In the genomic region with DNA sequence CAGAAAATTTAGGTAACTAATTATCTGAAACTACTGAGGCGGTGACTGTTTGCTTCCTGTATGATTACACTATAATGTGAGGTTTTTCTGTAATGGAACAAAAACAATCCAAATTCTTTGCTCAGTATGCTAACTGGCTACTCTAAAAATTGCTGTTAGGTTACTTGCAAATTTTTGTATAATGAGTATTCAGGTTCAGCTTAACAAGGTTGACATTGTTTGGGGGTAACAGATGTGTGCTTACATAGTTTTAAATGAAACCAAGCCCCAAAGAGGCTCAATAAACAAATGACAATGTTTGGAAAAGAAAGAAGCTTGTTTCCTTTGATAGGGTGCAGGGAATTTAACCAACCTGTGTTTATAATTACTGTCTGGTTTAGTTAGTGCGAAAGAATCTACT, we compare ENCODE assay signal across 21 cellular contexts.
A peak's percentile ranks its signal among the peaks of the same experiment; 100 is the strongest.
DNase-seq lines count a peak whose midpoint lies in the region; ATAC-seq and TF ChIP-seq lines count a peak whose summit lies in the region.
"Had no signal": no experiment of that assay in that cellular context is flagged by ENCODE, and none has a peak within 500 bp of the region (broad histone marks: within the 10 kb centered on the region; RNA-seq: fewer than 3 reads in every experiment).

No MANE protein-coding gene starts in this region.

- H3K4me3 Mint-ChIP-seq in Calu3 (ENCODE audit: low read depth, unreplicated experiment), result no peak overlapping the region
- H3K4me3 Mint-ChIP-seq: activated naive CD4-positive, alpha-beta T cell treated with anti-CD3 and anti-CD28 coated beads, Interleukin-2, amount 50 U/mL, for 24 hours had no signal

- WGBS in GM23248 (ENCODE audit: low coverage in 1 of 2, low lambda C conversion rate in 2 of 2, missing lambda C conversion rate in 2 of 2), 2 experiments, result 22 to 36% methylated on average over 2 of the region's 2 CpGs

- H3K79me2 ChIP-seq in ACC112 (ENCODE audit: control insufficient read depth, insufficient read depth, low read length, unreplicated experiment), result no peaks in the 10 kb centered on the region
- no peaks in the 10 kb centered on the region for H3K79me2 ChIP-seq in GM23248 (ENCODE audit: insufficient read depth)

- H3K27ac ChIP-seq in ACC112 (ENCODE audit: low read depth, low read length) (no peak overlapping the region), GM23248 (peak overlapping the region; percentile 59)
- H3K27ac ChIP-seq: A549, uterus had no signal

- H2AFZ ChIP-seq in ACC112 (ENCODE audit: low read length, unreplicated experiment), result peak overlapping the region; percentile 6
- peak overlapping the region; percentile 42; the same call in 1 of the 2 replicates for H2AFZ ChIP-seq in GM23248

- H3K36me3 Mint-ChIP-seq in Calu3 (ENCODE audit: insufficient read depth, unreplicated experiment), result no peaks in the 10 kb centered on the region
- H3K36me3 Mint-ChIP-seq: activated naive CD4-positive, alpha-beta T cell treated with anti-CD3 and anti-CD28 coated beads, Interleukin-2, amount 50 U/mL, for 24 hours had no signal

- H3K27me3 ChIP-seq in ACC112 (ENCODE audit: insufficient read depth, low read length), result no peaks in the 10 kb centered on the region
- H3K27me3 ChIP-seq in GM23248 (replicated peaks; ENCODE audit: insufficient read depth), result no peaks in the 10 kb centered on the region
- H3K27me3 ChIP-seq: uterus had no signal

- H3K4me1 Mint-ChIP-seq in Calu3 (ENCODE audit: low read depth, unreplicated experiment), result no peaks in the 10 kb centered on the region
- H3K4me1 Mint-ChIP-seq: activated naive CD4-positive, alpha-beta T cell treated with anti-CD3 and anti-CD28 coated beads, Interleukin-2, amount 50 U/mL, for 24 hours had no signal

- H3K4me3 ChIP-seq in ACC112 (ENCODE audit: low read depth, low read length) (no peak overlapping the region), GM23248 (peak overlapping the region; percentile 44), fibroblast of villous mesenchyme (ENCODE audit: low read depth, low read length) (no peak overlapping the region)
- H3K4me3 ChIP-seq: A549, GM12878, uterus had no signal

- H3K27ac Mint-ChIP-seq in Calu3 (ENCODE audit: unreplicated experiment), result no peak overlapping the region
- H3K27ac Mint-ChIP-seq: activated naive CD4-positive, alpha-beta T cell treated with anti-CD3 and anti-CD28 coated beads, Interleukin-2, amount 50 U/mL, for 24 hours had no signal

- no peaks in the 10 kb centered on the region for H3K27me3 Mint-ChIP-seq in Calu3 (ENCODE audit: unreplicated experiment)
- H3K27me3 Mint-ChIP-seq: activated naive CD4-positive, alpha-beta T cell treated with anti-CD3 and anti-CD28 coated beads, Interleukin-2, amount 50 U/mL, for 24 hours had no signal

- TF ChIP-seq CTCF in fibroblast of villous mesenchyme (IDR thresholded peaks at IDR 0.05; ENCODE audit: insufficient read depth, low read depth, low read length) (no peak), Calu3 (IDR thresholded peaks at IDR 0.05; ENCODE audit: unreplicated experiment) (no peak)

- ATAC-seq in stimulated activated naive CD8-positive, alpha-beta T cell treated with anti-CD3 and anti-CD28 coated beads, Interleukin-15, Interleukin-2, amounts not matched to agents 100 U/mL and 50 U/mL, for 24 hours, result no peak
- ATAC-seq: A549, GM12878, left lobe of liver, sciatic nerve had no signal

- peaks cover 20% of the 10 kb centered on the region for H3F3A ChIP-seq in GM23248 (ENCODE audit: insufficient read depth)

- H3K4me1 ChIP-seq in ACC112 (ENCODE audit: control insufficient read depth, insufficient read depth, low read length, unreplicated experiment) (peaks cover 18% of the 10 kb centered on the region), GM23248 (ENCODE audit: insufficient read depth) (peaks cover 28% of the 10 kb centered on the region)
- H3K4me1 ChIP-seq: A549, uterus had no signal

- in situ Hi-C loops in GM23248 (cut with MboI), result no loop called here
- in situ Hi-C loops in SK-MEL-5 (cut with HindIII; ENCODE audit: low pct_unique_long_range_greater_than_20kb, low sequenced_read_pairs), result no loop called here

- H4K20me1 ChIP-seq in GM23248 (ENCODE audit: insufficient read depth), result no peaks in the 10 kb centered on the region

- intact Hi-C loops in Calu3 (cut with micrococcal nuclease; ENCODE audit: unreplicated experiment), result no loop called here

- no peaks in the 10 kb centered on the region for H3K9me2 ChIP-seq in GM23248 (ENCODE audit: insufficient read depth)

- no TSS peak for BruUV-seq in Calu3 (replicated peaks; lab: Mats Ljungman, UMichigan)

- H3K36me3 ChIP-seq in ACC112 (ENCODE audit: insufficient read depth, low read length), result no peaks in the 10 kb centered on the region
- H3K36me3 ChIP-seq in GM23248 (ENCODE audit: low read depth), result no peaks in the 10 kb centered on the region
- H3K36me3 ChIP-seq: uterus had no signal

- H3K9me3 Mint-ChIP-seq in Calu3 (ENCODE audit: low read depth, unreplicated experiment), result no peaks in the 10 kb centered on the region
- H3K9me3 Mint-ChIP-seq: activated naive CD4-positive, alpha-beta T cell treated with anti-CD3 and anti-CD28 coated beads, Interleukin-2, amount 50 U/mL, for 24 hours had no signal

- DNase-seq in GM23248, result peak; percentile 68
- DNase-seq in SK-MEL-5 (ENCODE audit: low read depth, low spot score), result peak; percentile 9
- DNase-seq in fibroblast of villous mesenchyme (ENCODE audit: low read depth), result peak; percentile 80
- no peak for DNase-seq in hippocampal formation (lab: John Stamatoyannopoulos, UW)
- DNase-seq in stimulated activated naive CD8-positive, alpha-beta T cell treated with anti-CD3 and anti-CD28 coated beads, Interleukin-15, Interleukin-2, amounts not matched to agents 100 U/mL and 50 U/mL, for 24 hours, result no peak
- DNase-seq in Calu3, result no peak
- DNase-seq in activated CD4-positive, alpha-beta T cell treated with anti-CD3 and anti-CD28 coated beads, Interleukin-2, amount 50 U/mL, for 48 hours, result no peak
- DNase-seq: activated CD4-positive, alpha-beta T cell treated with anti-CD3 and anti-CD28 coated beads, Interleukin-2, amount 50 U/mL, for 4 hours; activated T-cell treated with anti-CD3 and anti-CD28 coated beads, Interleukin-2, amount 50 U/mL, for 1 hour; effector CD8-positive, alpha-beta T cell; hypothalamus; nucleus accumbens; stimulated activated CD4-positive, alpha-beta T cell treated with anti-CD3 and anti-CD28 coated beads, Interleukin-2, amount 100 ng/mL, for 24 hours; SW 1271; uterus had no signal

- peak overlapping the region; percentile 22 for H3K9ac ChIP-seq in GM23248

- H3K4me2 ChIP-seq in GM23248 (ENCODE audit: unreplicated experiment), result peak overlapping the region; percentile 72
- H3K4me2 ChIP-seq: A549 had no signal

- CTCF ChIA-PET in Calu3 (lab: Charles Lee), result no interaction called here

- H3K9me3 ChIP-seq in GM23248 (ENCODE audit: low read depth), result no peaks in the 10 kb centered on the region
- H3K9me3 ChIP-seq: A549, uterus had no signal

Comparison
In these comparisons a context has a peak if more than half of its experiments do, and no peak if none do; other contexts are left out.
1. DNase-seq: peak in GM23248 (single experiment), SK-MEL-5 (single experiment) and fibroblast of villous mesenchyme (single experiment); none in hippocampal formation (0 of 2), stimulated activated naive CD8-positive, alpha-beta T cell treated with anti-CD3 and anti-CD28 coated beads, Interleukin-15, Interleukin-2, amounts not matched to agents 100 U/mL and 50 U/mL, for 24 hours (single experiment), Calu3 (single experiment) and activated CD4-positive, alpha-beta T cell treated with anti-CD3 and anti-CD28 coated beads, Interleukin-2, amount 50 U/mL, for 48 hours (0 of 2).